1 cellular context compared by ENCODE assay signal in genomic region chr12:125944446-125944845, GRCh38.
TF ChIP-seq lines count a peak whose summit lies in the region.

No MANE protein-coding gene starts in this region.

TF ChIP-seq in GM23338, 12 proteins besides CTCF, POLR2A, EP300 and RAD21 (continued from another document):
- no peak for TF ChIP-seq ZNF462 (CRISPR knock-in tag; IDR thresholded peaks at IDR 0.05)
